Comparison of ENCODE assay signal across 2 cellular contexts in the genomic region with DNA sequence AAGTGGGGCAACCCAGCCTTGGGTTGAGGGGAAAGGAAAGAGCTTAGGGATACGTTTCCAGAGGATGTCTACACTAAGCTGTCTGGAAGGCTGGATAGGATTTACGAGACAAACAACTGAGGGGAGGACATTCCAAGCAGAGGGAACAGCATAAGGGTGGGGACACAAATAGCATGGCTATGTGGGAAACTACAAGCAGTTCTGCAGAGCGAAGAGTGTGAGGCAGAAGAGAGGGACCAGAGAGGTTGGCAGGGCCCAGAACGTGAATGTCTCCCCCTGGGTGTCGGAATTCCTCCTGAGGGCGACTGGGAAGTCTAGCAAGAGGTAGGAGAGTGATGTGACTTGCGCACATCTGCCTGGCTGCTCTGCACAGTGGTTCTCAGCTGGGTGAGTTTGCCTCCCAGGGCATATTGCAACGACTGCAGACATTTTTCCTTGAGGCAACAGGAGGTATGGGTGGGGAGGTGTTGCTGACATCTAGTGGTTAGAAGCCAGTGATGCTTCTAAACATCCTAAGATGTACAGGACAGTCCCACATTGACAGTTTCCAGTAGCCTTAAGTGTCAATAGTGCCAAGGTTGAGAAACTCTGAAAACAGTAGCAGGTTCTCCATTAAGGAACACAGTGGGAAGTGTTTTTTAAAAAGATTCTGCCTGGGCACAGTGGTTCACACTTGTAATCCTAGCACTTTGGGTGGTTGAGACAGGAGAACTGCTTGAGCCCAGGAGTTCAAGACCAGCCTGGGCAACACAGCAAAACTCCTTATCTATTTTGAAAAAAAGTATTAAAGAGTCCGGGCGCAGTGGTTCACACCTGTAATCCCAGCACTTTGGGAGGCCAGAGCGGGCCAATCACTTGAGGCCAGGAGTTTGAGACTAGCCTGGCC.
TF ChIP-seq lines count a peak whose summit lies in the region.

No MANE protein-coding gene starts in this region.

TF ChIP-seq in HEK293T, 16 proteins besides CTCF, POLR2A, EP300 and RAD21:
- TF ChIP-seq HDGF (IDR thresholded peaks at IDR 0.05; ENCODE audit: borderline replicate concordance) (peak; percentile 48; the same call in 1 of the 2 replicates), FOXM1 (IDR thresholded peaks at IDR 0.05; ENCODE audit: borderline replicate concordance) (no peak)

TF ChIP-seq in H1, 55 proteins besides CTCF, POLR2A, EP300 and RAD21:
- TF ChIP-seq, protein P1, sequence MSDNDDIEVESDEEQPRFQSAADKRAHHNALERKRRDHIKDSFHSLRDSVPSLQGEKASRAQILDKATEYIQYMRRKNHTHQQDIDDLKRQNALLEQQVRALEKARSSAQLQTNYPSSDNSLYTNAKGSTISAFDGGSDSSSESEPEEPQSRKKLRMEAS (IDR thresholded peaks at IDR 0.05), result no peak
- TF ChIP-seq SP2 (IDR thresholded peaks at IDR 0.05; ENCODE audit: low read length), result no peak
- TF ChIP-seq NANOG (IDR thresholded peaks at IDR 0.05; ENCODE audit: insufficient read depth, low read depth, low read length, poor library complexity, severe bottlenecking), result no peak
- no peak for TF ChIP-seq CHD1 (IDR thresholded peaks at IDR 0.05; ENCODE audit: low read depth, low read length)
- TF ChIP-seq SAP30 (IDR thresholded peaks at IDR 0.05; ENCODE audit: insufficient read depth, insufficient replicate concordance, low read length), result no peak
- TF ChIP-seq BACH1 (IDR thresholded peaks at IDR 0.05; ENCODE audit: low read length), result no peak
- TF ChIP-seq CREB1 (IDR thresholded peaks at IDR 0.05), result no peak
- TF ChIP-seq TBP (IDR thresholded peaks at IDR 0.05; ENCODE audit: low read depth, low read length), result no peak
- TF ChIP-seq JUND (IDR thresholded peaks at IDR 0.05; ENCODE audit: low read length), result no peak
- TF ChIP-seq SIX5 (IDR thresholded peaks at IDR 0.05; ENCODE audit: low read depth, low read length), result no peak
- TF ChIP-seq ASH2L (IDR thresholded peaks at IDR 0.05; ENCODE audit: low read length), result no peak
- no peak for TF ChIP-seq TAF1 (IDR thresholded peaks at IDR 0.05; ENCODE audit: low read depth, low read length)
- TF ChIP-seq NRF1 (IDR thresholded peaks at IDR 0.05; ENCODE audit: low read depth, low read length), result no peak
- no peak for TF ChIP-seq HDAC6 (IDR thresholded peaks at IDR 0.05; ENCODE audit: low read depth, low read length)
- no peak for TF ChIP-seq EGR1 (IDR thresholded peaks at IDR 0.05; ENCODE audit: borderline replicate concordance, low read depth, low read length)
- TF ChIP-seq POLR2AphosphoS5 (IDR thresholded peaks at IDR 0.05; ENCODE audit: low read depth, low read length), result no peak
TF ChIP-seq in H1: peak in this region for 0.
